ENCODE assay signal across 1 cellular context in the genomic region with DNA sequence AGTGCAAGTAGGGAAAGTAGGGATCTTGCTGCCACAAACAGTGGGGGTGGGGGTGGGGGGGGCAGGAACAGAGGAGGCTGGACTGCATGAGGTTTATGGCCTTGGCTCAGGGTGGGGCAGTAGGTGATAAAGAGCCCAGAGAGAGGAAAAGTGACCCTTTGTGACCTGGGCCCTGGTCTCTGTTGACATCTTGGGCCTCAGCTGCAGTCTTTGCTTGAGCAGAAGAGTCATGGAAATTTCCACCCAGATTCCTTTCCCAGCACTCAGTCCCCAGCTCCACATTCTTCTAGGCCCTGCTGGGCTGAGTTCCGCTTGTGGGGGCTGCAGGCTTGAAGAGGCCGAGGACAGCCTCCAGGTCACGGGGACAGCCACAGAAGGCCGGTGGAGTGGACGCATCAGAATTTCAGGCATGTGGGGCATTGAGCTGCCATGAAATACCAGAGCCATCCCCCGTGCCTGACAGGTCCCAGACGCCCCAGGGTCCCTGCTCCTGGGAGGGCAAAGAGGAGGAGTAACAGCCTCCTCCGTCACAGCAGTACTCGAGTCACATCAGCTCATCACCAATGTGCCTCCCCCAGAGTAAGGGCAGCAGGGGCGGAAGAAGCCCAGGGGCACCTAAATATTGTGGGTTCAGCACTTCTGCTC.
TF ChIP-seq lines count a peak whose summit lies in the region.

No MANE protein-coding gene starts in this region.

TF ChIP-seq in HepG2, 621 proteins besides CTCF, POLR2A, EP300 and RAD21 (continued from another document and continues in another):
- TF ChIP-seq ZNF770 (CRISPR knock-in tag; IDR thresholded peaks at IDR 0.05): peak; percentile 98
- peak; percentile 72; the same call in 1 of the 2 replicates for TF ChIP-seq ZFX (CRISPR knock-in tag; IDR thresholded peaks at IDR 0.05; ENCODE audit: low read depth)
- TF ChIP-seq ATAD3A (CRISPR knock-in tag; IDR thresholded peaks at IDR 0.05): no peak
- TF ChIP-seq, protein P1, sequence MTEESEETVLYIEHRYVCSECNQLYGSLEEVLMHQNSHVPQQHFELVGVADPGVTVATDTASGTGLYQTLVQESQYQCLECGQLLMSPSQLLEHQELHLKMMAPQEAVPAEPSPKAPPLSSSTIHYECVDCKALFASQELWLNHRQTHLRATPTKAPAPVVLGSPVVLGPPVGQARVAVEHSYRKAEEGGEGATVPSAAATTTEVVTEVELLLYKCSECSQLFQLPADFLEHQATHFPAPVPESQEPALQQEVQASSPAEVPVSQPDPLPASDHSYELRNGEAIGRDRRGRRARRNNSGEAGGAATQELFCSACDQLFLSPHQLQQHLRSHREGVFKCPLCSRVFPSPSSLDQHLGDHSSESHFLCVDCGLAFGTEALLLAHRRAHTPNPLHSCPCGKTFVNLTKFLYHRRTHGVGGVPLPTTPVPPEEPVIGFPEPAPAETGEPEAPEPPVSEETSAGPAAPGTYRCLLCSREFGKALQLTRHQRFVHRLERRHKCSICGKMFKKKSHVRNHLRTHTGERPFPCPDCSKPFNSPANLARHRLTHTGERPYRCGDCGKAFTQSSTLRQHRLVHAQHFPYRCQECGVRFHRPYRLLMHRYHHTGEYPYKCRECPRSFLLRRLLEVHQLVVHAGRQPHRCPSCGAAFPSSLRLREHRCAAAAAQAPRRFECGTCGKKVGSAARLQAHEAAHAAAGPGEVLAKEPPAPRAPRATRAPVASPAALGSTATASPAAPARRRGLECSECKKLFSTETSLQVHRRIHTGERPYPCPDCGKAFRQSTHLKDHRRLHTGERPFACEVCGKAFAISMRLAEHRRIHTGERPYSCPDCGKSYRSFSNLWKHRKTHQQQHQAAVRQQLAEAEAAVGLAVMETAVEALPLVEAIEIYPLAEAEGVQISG (CRISPR knock-in tag; IDR thresholded peaks at IDR 0.05): 0 out of 2 replicates have a peak, but pooled peaks have one; percentile 29
- TF ChIP-seq FOXP4 (CRISPR knock-in tag; IDR thresholded peaks at IDR 0.05): peak; percentile 44
- TF ChIP-seq SRF (IDR thresholded peaks at IDR 0.05; ENCODE audit: low read depth, low read length): no peak
- TF ChIP-seq, protein P2, sequence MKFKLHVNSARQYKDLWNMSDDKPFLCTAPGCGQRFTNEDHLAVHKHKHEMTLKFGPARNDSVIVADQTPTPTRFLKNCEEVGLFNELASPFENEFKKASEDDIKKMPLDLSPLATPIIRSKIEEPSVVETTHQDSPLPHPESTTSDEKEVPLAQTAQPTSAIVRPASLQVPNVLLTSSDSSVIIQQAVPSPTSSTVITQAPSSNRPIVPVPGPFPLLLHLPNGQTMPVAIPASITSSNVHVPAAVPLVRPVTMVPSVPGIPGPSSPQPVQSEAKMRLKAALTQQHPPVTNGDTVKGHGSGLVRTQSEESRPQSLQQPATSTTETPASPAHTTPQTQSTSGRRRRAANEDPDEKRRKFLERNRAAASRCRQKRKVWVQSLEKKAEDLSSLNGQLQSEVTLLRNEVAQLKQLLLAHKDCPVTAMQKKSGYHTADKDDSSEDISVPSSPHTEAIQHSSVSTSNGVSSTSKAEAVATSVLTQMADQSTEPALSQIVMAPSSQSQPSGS (CRISPR knock-in tag; IDR thresholded peaks at IDR 0.05): peak; percentile 7; the same call in 1 of the 2 replicates
- TF ChIP-seq FOXK1 (CRISPR knock-in tag; IDR thresholded peaks at IDR 0.05; ENCODE audit: borderline replicate concordance, low read depth): 0 out of 2 replicates have a peak, but pooled peaks have one; percentile 28
- TF ChIP-seq U2AF1 (optimal IDR thresholded peaks at IDR 0.05; ENCODE audit: low read depth, low read length): no peak
- no peak for TF ChIP-seq TFDP1 (CRISPR knock-in tag; IDR thresholded peaks at IDR 0.05; ENCODE audit: borderline replicate concordance)
- TF ChIP-seq PRMT3 (CRISPR knock-in tag; IDR thresholded peaks at IDR 0.05; ENCODE audit: borderline replicate concordance, low read depth): no peak
- TF ChIP-seq, protein P3, sequence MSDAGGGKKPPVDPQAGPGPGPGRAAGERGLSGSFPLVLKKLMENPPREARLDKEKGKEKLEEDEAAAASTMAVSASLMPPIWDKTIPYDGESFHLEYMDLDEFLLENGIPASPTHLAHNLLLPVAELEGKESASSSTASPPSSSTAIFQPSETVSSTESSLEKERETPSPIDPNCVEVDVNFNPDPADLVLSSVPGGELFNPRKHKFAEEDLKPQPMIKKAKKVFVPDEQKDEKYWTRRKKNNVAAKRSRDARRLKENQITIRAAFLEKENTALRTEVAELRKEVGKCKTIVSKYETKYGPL (CRISPR knock-in tag; IDR thresholded peaks at IDR 0.05): no peak
- 0 out of 2 replicates have a peak, but pooled peaks have one; percentile 27 for TF ChIP-seq AHR (CRISPR knock-in tag; IDR thresholded peaks at IDR 0.05)
- TF ChIP-seq ZNF788 (CRISPR knock-in tag; IDR thresholded peaks at IDR 0.05; ENCODE audit: borderline replicate concordance): peak; percentile 34; the same call in 1 of the 2 replicates
- TF ChIP-seq ZGPAT (CRISPR knock-in tag; IDR thresholded peaks at IDR 0.05): no peak
- no peak for TF ChIP-seq RARG (CRISPR knock-in tag; IDR thresholded peaks at IDR 0.05; ENCODE audit: low read depth)
- TF ChIP-seq ZNF207 (IDR thresholded peaks at IDR 0.05; ENCODE audit: borderline replicate concordance): no peak
- no peak for TF ChIP-seq ZNF343 (CRISPR knock-in tag; IDR thresholded peaks at IDR 0.05)
- no peak for TF ChIP-seq JUND (CRISPR knock-in tag; IDR thresholded peaks at IDR 0.05)
- peak; percentile 41; the same call in 1 of the 2 replicates for TF ChIP-seq HDAC2 (CRISPR knock-in tag; IDR thresholded peaks at IDR 0.05)
- no peak; the same call in none of the 2 replicates for TF ChIP-seq ZNF331 (CRISPR knock-in tag; IDR thresholded peaks at IDR 0.05)
- 0 out of 2 replicates have a peak, but pooled peaks have one; percentile 26 for TF ChIP-seq KDM4B (CRISPR knock-in tag; IDR thresholded peaks at IDR 0.05)
- peak; percentile 81; the same call in 1 of the 2 replicates for TF ChIP-seq NR2F6 (IDR thresholded peaks at IDR 0.05)
- peak; percentile 91 for TF ChIP-seq NR2F6 (CRISPR knock-in tag; IDR thresholded peaks at IDR 0.05)
- TF ChIP-seq SMARCC2 (IDR thresholded peaks at IDR 0.05): no peak
- TF ChIP-seq SPEN (CRISPR knock-in tag; IDR thresholded peaks at IDR 0.05; ENCODE audit: low read depth): peak; percentile 5; the same call in 1 of the 2 replicates
- TF ChIP-seq HOXD1 (CRISPR knock-in tag; IDR thresholded peaks at IDR 0.05): peak; percentile 34; the same call in 1 of the 2 replicates
- TF ChIP-seq, protein P4, sequence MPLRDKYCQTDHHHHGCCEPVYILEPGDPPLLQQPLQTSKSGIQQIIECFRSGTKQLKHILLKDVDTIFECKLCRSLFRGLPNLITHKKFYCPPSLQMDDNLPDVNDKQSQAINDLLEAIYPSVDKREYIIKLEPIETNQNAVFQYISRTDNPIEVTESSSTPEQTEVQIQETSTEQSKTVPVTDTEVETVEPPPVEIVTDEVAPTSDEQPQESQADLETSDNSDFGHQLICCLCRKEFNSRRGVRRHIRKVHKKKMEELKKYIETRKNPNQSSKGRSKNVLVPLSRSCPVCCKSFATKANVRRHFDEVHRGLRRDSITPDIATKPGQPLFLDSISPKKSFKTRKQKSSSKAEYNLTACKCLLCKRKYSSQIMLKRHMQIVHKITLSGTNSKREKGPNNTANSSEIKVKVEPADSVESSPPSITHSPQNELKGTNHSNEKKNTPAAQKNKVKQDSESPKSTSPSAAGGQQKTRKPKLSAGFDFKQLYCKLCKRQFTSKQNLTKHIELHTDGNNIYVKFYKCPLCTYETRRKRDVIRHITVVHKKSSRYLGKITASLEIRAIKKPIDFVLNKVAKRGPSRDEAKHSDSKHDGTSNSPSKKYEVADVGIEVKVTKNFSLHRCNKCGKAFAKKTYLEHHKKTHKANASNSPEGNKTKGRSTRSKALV (CRISPR knock-in tag; IDR thresholded peaks at IDR 0.05): no peak
- no peak; the same call in 1 of the 2 replicates for TF ChIP-seq ZNF556 (CRISPR knock-in tag; IDR thresholded peaks at IDR 0.05; ENCODE audit: borderline replicate concordance)
- no peak for TF ChIP-seq ZNF790 (CRISPR knock-in tag; IDR thresholded peaks at IDR 0.05; ENCODE audit: borderline replicate concordance)
- TF ChIP-seq MAFK (conservative IDR thresholded peaks at IDR 0.05 in 1 of 2, IDR thresholded peaks at IDR 0.05 in 1 of 2; ENCODE audit: low read length in 2 of 2): peak; percentile 11 to 13; a peak in 2 of 4 replicates
- TF ChIP-seq CBX2 (IDR thresholded peaks at IDR 0.05; ENCODE audit: low read depth, low read length): no peak
- TF ChIP-seq CBX2 (CRISPR knock-in tag; IDR thresholded peaks at IDR 0.05; ENCODE audit: low read depth): no peak
- TF ChIP-seq REXO4 (CRISPR knock-in tag; IDR thresholded peaks at IDR 0.05; ENCODE audit: borderline replicate concordance): no peak
- no peak for TF ChIP-seq ZNF570 (CRISPR knock-in tag; IDR thresholded peaks at IDR 0.05; ENCODE audit: borderline replicate concordance)
- TF ChIP-seq ZNF496 (CRISPR knock-in tag; IDR thresholded peaks at IDR 0.05; ENCODE audit: insufficient replicate concordance): no peak
- TF ChIP-seq, protein P5, sequence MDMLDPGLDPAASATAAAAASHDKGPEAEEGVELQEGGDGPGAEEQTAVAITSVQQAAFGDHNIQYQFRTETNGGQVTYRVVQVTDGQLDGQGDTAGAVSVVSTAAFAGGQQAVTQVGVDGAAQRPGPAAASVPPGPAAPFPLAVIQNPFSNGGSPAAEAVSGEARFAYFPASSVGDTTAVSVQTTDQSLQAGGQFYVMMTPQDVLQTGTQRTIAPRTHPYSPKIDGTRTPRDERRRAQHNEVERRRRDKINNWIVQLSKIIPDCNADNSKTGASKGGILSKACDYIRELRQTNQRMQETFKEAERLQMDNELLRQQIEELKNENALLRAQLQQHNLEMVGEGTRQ (IDR thresholded peaks at IDR 0.05; ENCODE audit: low read depth, low read length): peak; percentile 18; the same call in 1 of the 2 replicates
- TF ChIP-seq, protein P5 (CRISPR knock-in tag; IDR thresholded peaks at IDR 0.05; ENCODE audit: borderline replicate concordance): peak; percentile 73
- TF ChIP-seq MYNN (CRISPR knock-in tag; IDR thresholded peaks at IDR 0.05; ENCODE audit: low read depth): no peak; the same call in 1 of the 2 replicates
